Comparison of ENCODE assay signal across 11 cellular contexts in the genomic region with DNA sequence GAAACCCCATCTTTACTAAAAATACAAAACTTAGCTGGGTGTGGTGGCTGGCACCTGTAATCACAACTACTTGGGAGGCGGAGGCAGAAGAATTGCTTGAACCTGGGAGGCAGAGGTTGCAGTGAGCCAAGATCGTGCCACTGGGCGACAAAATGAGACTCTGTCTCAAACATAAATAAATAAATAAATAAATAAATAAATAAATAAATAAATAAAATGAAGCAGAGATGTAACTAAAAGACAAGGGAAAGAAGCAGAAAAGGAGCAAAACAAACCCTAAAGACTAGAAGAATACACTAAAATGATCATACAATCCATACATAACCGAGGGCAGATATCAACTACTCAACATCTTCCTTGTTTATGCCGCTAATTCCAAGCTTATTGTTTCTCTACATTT.
"Had no signal": no experiment of that assay in that cellular context is flagged by ENCODE, and none has a peak within 500 bp of the region (broad histone marks: within the 10 kb centered on the region; RNA-seq: fewer than 3 reads in every experiment).

No MANE protein-coding gene starts in this region.

- H3K4me1 ChIP-seq: HAP-1 had no signal

- H3K4me3 Mint-ChIP-seq: GM23338, H9, HFFc6 had no signal

- H3K4me3 ChIP-seq: GM23248, GM23338, HAP-1 had no signal

- H3K27ac ChIP-seq: GM23248 had no signal

- H3K4me2 ChIP-seq: GM23338 had no signal

- H3K27ac Mint-ChIP-seq: GM23338, H9, HFFc6 had no signal

- H3K4me1 Mint-ChIP-seq: H9 had no signal

- DNase-seq: GM23248, GOT3, H7, H9, HCEC 1CT, HFFc6 had no signal

- FAIRE-seq: H1, H54 had no signal

- H3K9me3 ChIP-seq: HAP-1 had no signal

- H3K36me3 ChIP-seq: HAP-1 had no signal

- ATAC-seq: GM23338, HCT116 had no signal
